In genomic region chrX:30653415-30654131, GRCh38 we compare ENCODE assay signal across 7 cellular contexts. TPM values are rescaled to one million over a fixed set of nuclear protein-coding genes. Genes with fewer than 3 reads are reported as not detected.
A peak's percentile ranks its signal among the peaks of the same experiment; 100 is the strongest.
DNase-seq lines count a peak whose midpoint lies in the region; ATAC-seq and TF ChIP-seq lines count a peak whose summit lies in the region.

GK (plus strand) TSS chrX:30653423; CDS start chrX:30653538, 115 bp downstream.

- peak; percentile 20 for ATAC-seq in GM21737 (IDR thresholded peaks at IDR 0.05; ENCODE audit: unreplicated experiment)
- ATAC-seq in psoas muscle, result peak; percentile 44 to 67 (median 50)

- 1 to 30% (median 2%) methylated on average over 18 to 53 of the region's 53 CpGs for WGBS in psoas muscle, 3 donors

- peaks cover 2% of the 10 kb centered on the region for H3K36me3 Mint-ChIP-seq in activated naive CD4-positive, alpha-beta T cell treated with anti-CD3 and anti-CD28 coated beads, Interleukin-2, amount 50 U/mL, for 24 hours

- peak within 1 kb of the TSS; percentile 99 for H3K27ac Mint-ChIP-seq in activated naive CD4-positive, alpha-beta T cell treated with anti-CD3 and anti-CD28 coated beads, Interleukin-2, amount 50 U/mL, for 24 hours

- TF ChIP-seq CTCF in GM12864 (IDR thresholded peaks at IDR 0.05; ENCODE audit: low read depth, low read length, missing control alignments) (no peak), left ventricle myocardium inferior (IDR thresholded peaks at IDR 0.05; ENCODE audit: borderline replicate concordance) (no peak), psoas muscle (IDR thresholded peaks at IDR 0.05) (no peak)

- H3K4me3 ChIP-seq in GM12864 (ENCODE audit: low read depth, low read length) (peak within 1 kb of the TSS; percentile 86), left ventricle myocardium inferior (peak within 1 kb of the TSS; percentile 76), psoas muscle (peak within 1 kb of the TSS; percentile 76)

- H3K27me3 Mint-ChIP-seq in activated naive CD4-positive, alpha-beta T cell treated with anti-CD3 and anti-CD28 coated beads, Interleukin-2, amount 50 U/mL, for 24 hours, result no peaks in the 10 kb centered on the region

- peak within 1 kb of the TSS; percentile 92 for H3K4me3 Mint-ChIP-seq in activated naive CD4-positive, alpha-beta T cell treated with anti-CD3 and anti-CD28 coated beads, Interleukin-2, amount 50 U/mL, for 24 hours

- peaks cover 9% of the 10 kb centered on the region for H3K4me1 ChIP-seq in left ventricle myocardium inferior
- no peaks in the 10 kb centered on the region for H3K4me1 ChIP-seq in psoas muscle

- peaks cover 31% of the 10 kb centered on the region for H3K4me1 Mint-ChIP-seq in activated naive CD4-positive, alpha-beta T cell treated with anti-CD3 and anti-CD28 coated beads, Interleukin-2, amount 50 U/mL, for 24 hours

- DNase-seq in GM12864 (ENCODE audit: low read depth) (no peak), M059J (ENCODE audit: low read depth) (peak; percentile 33), left ventricle myocardium inferior (peak; percentile 15), psoas muscle (peak; percentile 23 to 57)
- no peak for DNase-seq in effector CD8-positive, alpha-beta T cell (lab: John Stamatoyannopoulos, UW)

- H3K9me3 ChIP-seq in left ventricle myocardium inferior (replicated peaks), result no peaks in the 10 kb centered on the region
- H3K9me3 ChIP-seq in psoas muscle, result no peaks in the 10 kb centered on the region

- H3K27ac ChIP-seq in left ventricle myocardium inferior (replicated peaks), result peak within 1 kb of the TSS; percentile 84
- peak within 1 kb of the TSS; percentile 71 for H3K27ac ChIP-seq in psoas muscle

- no peaks in the 10 kb centered on the region for H3K27me3 ChIP-seq in left ventricle myocardium inferior (ENCODE audit: low read depth)
- H3K27me3 ChIP-seq in psoas muscle (ENCODE audit: insufficient read depth in 3 of 3, low read length in 2 of 3), result no peaks in the 10 kb centered on the region

- intact Hi-C loops in left ventricle myocardium inferior (cut with micrococcal nuclease), result no loop called here
- intact Hi-C loops in psoas muscle (cut with DNase I), result no loop called here

- no peaks in the 10 kb centered on the region for H3K9me3 Mint-ChIP-seq in activated naive CD4-positive, alpha-beta T cell treated with anti-CD3 and anti-CD28 coated beads, Interleukin-2, amount 50 U/mL, for 24 hours

- H3K36me3 ChIP-seq in left ventricle myocardium inferior (no peaks in the 10 kb centered on the region), psoas muscle (ENCODE audit: insufficient read depth in 1 of 2, low read depth in 1 of 2) (no peaks in the 10 kb centered on the region)

RNA-seq across cellular contexts. Expression of gene GK, which starts in this region (rescaled TPM):
- 4.3 and 10.4 TPM in 2 replicates for total RNA-seq in M059J (2014; rRNA removed; shearing (Covaris generic))
- total RNA-seq in left ventricle myocardium inferior (12.3 TPM), psoas muscle (1 to 10 TPM; 3.3 to 5.1 (median 4.1) TPM)
- 1 to 10 TPM; 1.1 to 5.2 (median 4.2) TPM for polyA plus RNA-seq in psoas muscle

Comparison
In these comparisons a context has a peak if more than half of its experiments do, and no peak if none do; other contexts are left out.
1. DNase-seq: peak in M059J (single experiment), left ventricle myocardium inferior (single experiment) and psoas muscle (2 of 2); none in GM12864 (single experiment) and effector CD8-positive, alpha-beta T cell (single experiment).
2. Peak in every context shown above with its lines, with median percentiles within 50 percentile points of each other: H3K4me3 ChIP-seq.